ENCODE assay signal across 1 cellular context in genomic region chr7:4641667-4642467, GRCh38.
TF ChIP-seq lines count a peak whose summit lies in the region.

No MANE protein-coding gene starts in this region.

TF ChIP-seq in HepG2, 621 proteins besides CTCF, POLR2A, EP300 and RAD21 (continued from another document and continues in another):
- TF ChIP-seq ZNF513 (CRISPR knock-in tag; conservative IDR thresholded peaks at IDR 0.05) (no peak; the same call in 1 of the 2 replicates), MED13 (CRISPR knock-in tag; IDR thresholded peaks at IDR 0.05) (peak; percentile 54; the same call in 1 of the 2 replicates), GMEB1 (CRISPR knock-in tag; IDR thresholded peaks at IDR 0.05; ENCODE audit: borderline replicate concordance) (peak; percentile 88), IKZF4 (CRISPR knock-in tag; IDR thresholded peaks at IDR 0.05; ENCODE audit: borderline replicate concordance, low read depth, not compliant biosample characterization) (peak; percentile 99), ZNF746 (CRISPR knock-in tag; IDR thresholded peaks at IDR 0.05) (peak; percentile 92; the same call in 1 of the 2 replicates), FOXK2 (IDR thresholded peaks at IDR 0.05) (peak; percentile 88), TARDBP (CRISPR knock-in tag; IDR thresholded peaks at IDR 0.05) (peak; percentile 64; the same call in 1 of the 2 replicates), KAT2B (IDR thresholded peaks at IDR 0.05; ENCODE audit: borderline replicate concordance, low read depth, low read length) (no peak), NRL (CRISPR knock-in tag; IDR thresholded peaks at IDR 0.05; ENCODE audit: borderline replicate concordance) (no peak), ZNF263 (CRISPR knock-in tag; IDR thresholded peaks at IDR 0.05) (peak; percentile 82; the same call in 1 of the 2 replicates), ZNF580 (CRISPR knock-in tag; IDR thresholded peaks at IDR 0.05; ENCODE audit: borderline replicate concordance, low read depth) (peak; percentile 84), ZSCAN30 (CRISPR knock-in tag; IDR thresholded peaks at IDR 0.05) (no peak), ZBTB7A (CRISPR knock-in tag; IDR thresholded peaks at IDR 0.05) (peak; percentile 88), E2F1 (CRISPR knock-in tag; IDR thresholded peaks at IDR 0.05) (peak; percentile 65; the same call in 1 of the 2 replicates), NR2F1 (CRISPR knock-in tag; IDR thresholded peaks at IDR 0.05) (peak; percentile 88 to 99), SMAD9 (CRISPR knock-in tag; IDR thresholded peaks at IDR 0.05) (no peak), ASH2L (IDR thresholded peaks at IDR 0.05; ENCODE audit: insufficient read length, low read depth, low read length) (peak; percentile 82), NFYC (CRISPR knock-in tag; IDR thresholded peaks at IDR 0.05) (0 out of 2 replicates have a peak, but pooled peaks have one; percentile 34), ZUFSP (CRISPR knock-in tag; IDR thresholded peaks at IDR 0.05; ENCODE audit: borderline replicate concordance) (no peak), SALL2 (CRISPR knock-in tag; IDR thresholded peaks at IDR 0.05) (peak; percentile 100), ZNF784 (CRISPR knock-in tag; IDR thresholded peaks at IDR 0.05; ENCODE audit: borderline replicate concordance) (peak; percentile 77; the same call in 1 of the 2 replicates), CBFB (CRISPR knock-in tag; IDR thresholded peaks at IDR 0.05) (peak; percentile 19), ZNF788 (CRISPR knock-in tag; IDR thresholded peaks at IDR 0.05; ENCODE audit: borderline replicate concordance) (peak; percentile 75; the same call in 1 of the 2 replicates), NFE2L1 (CRISPR knock-in tag; IDR thresholded peaks at IDR 0.05; ENCODE audit: borderline replicate concordance) (no peak), MTF1 (CRISPR knock-in tag; IDR thresholded peaks at IDR 0.05) (peak; percentile 91), TBL1XR1 (IDR thresholded peaks at IDR 0.05; ENCODE audit: borderline replicate concordance, low read length, partially characterized antibody) (peak; percentile 74), ZNF44 (CRISPR knock-in tag; IDR thresholded peaks at IDR 0.05) (no peak), GABPB1 (CRISPR knock-in tag; IDR thresholded peaks at IDR 0.05) (peak; percentile 92), ATF7-NPFF (CRISPR knock-in tag; IDR thresholded peaks at IDR 0.05; ENCODE audit: low read depth) (peak; percentile 100), SMARCE1 (IDR thresholded peaks at IDR 0.05; ENCODE audit: borderline replicate concordance) (no peak), NR2C2 (CRISPR knock-in tag; IDR thresholded peaks at IDR 0.05; ENCODE audit: borderline replicate concordance) (peak; percentile 99), ZNF563 (CRISPR knock-in tag; IDR thresholded peaks at IDR 0.05) (peak; percentile 100), ZNF280D (CRISPR knock-in tag; IDR thresholded peaks at IDR 0.05) (0 out of 2 replicates have a peak, but pooled peaks have one; percentile 26), ZNF816 (CRISPR knock-in tag; IDR thresholded peaks at IDR 0.05; ENCODE audit: borderline replicate concordance) (peak; percentile 50; the same call in 1 of the 2 replicates), ZNF747 (CRISPR knock-in tag; IDR thresholded peaks at IDR 0.05; ENCODE audit: borderline replicate concordance) (peak; percentile 82; the same call in 1 of the 2 replicates), ZNF367 (CRISPR knock-in tag; IDR thresholded peaks at IDR 0.05; ENCODE audit: borderline replicate concordance) (peak; percentile 78; the same call in 1 of the 2 replicates), ZNF326 (CRISPR knock-in tag; IDR thresholded peaks at IDR 0.05; ENCODE audit: borderline replicate concordance) (no peak), ZNF484 (CRISPR knock-in tag; IDR thresholded peaks at IDR 0.05; ENCODE audit: borderline replicate concordance, low read depth) (peak; percentile 90; the same call in 1 of the 2 replicates), CEBPB (IDR thresholded peaks at IDR 0.05; ENCODE audit: borderline replicate concordance, low read depth, low read length) (peak; percentile 39; the same call in 1 of the 2 replicates), U2AF2 (IDR thresholded peaks at IDR 0.05; ENCODE audit: low read depth, low read length) (no peak), ERF (CRISPR knock-in tag; IDR thresholded peaks at IDR 0.05) (peak; percentile 91; the same call in 1 of the 2 replicates), ZNF274 (CRISPR knock-in tag; IDR thresholded peaks at IDR 0.05) (peak; percentile 79; the same call in 1 of the 2 replicates), TGIF2 (CRISPR knock-in tag; IDR thresholded peaks at IDR 0.05) (peak; percentile 60), CHD4 (IDR thresholded peaks at IDR 0.05; ENCODE audit: borderline replicate concordance, low read length) (no peak), DMAP1 (CRISPR knock-in tag; IDR thresholded peaks at IDR 0.05) (peak; percentile 89), ZNF34 (CRISPR knock-in tag; IDR thresholded peaks at IDR 0.05; ENCODE audit: borderline replicate concordance) (peak; percentile 93; the same call in 1 of the 2 replicates), SIX1 (CRISPR knock-in tag; IDR thresholded peaks at IDR 0.05; ENCODE audit: borderline replicate concordance) (no peak), EED (CRISPR knock-in tag; IDR thresholded peaks at IDR 0.05) (peak; percentile 93), HNF1A (IDR thresholded peaks at IDR 0.05; ENCODE audit: low read depth) (no peak), HNF1A (CRISPR knock-in tag; IDR thresholded peaks at IDR 0.05; ENCODE audit: borderline replicate concordance) (peak; percentile 62), MED1 (CRISPR knock-in tag; IDR thresholded peaks at IDR 0.05) (peak; percentile 66; the same call in 1 of the 2 replicates), ZNF121 (CRISPR knock-in tag; IDR thresholded peaks at IDR 0.05) (peak; percentile 71; the same call in 1 of the 2 replicates), FOXP1 (IDR thresholded peaks at IDR 0.05) (no peak), FOXP1 (CRISPR knock-in tag; IDR thresholded peaks at IDR 0.05) (peak; percentile 68), ZNF619 (CRISPR knock-in tag; IDR thresholded peaks at IDR 0.05) (peak; percentile 20; the same call in 1 of the 2 replicates)
